ENCODE assay signal across 16 cellular contexts in genomic region chr13:67075239-67075638, GRCh38.
DNase-seq lines count a peak whose midpoint lies in the region; ATAC-seq and TF ChIP-seq lines count a peak whose summit lies in the region.
"Had no signal": no experiment of that assay in that cellular context is flagged by ENCODE, and none has a peak within 500 bp of the region (broad histone marks: within the 10 kb centered on the region; RNA-seq: fewer than 3 reads in every experiment).

No MANE protein-coding gene starts in this region.

- ATAC-seq in HG03159 (IDR thresholded peaks at IDR 0.05; ENCODE audit: unreplicated experiment), result no peak
- ATAC-seq: K562; naive thymus-derived CD8-positive, alpha-beta T cell had no signal

- in situ Hi-C loops in ACHN (cut with HindIII; ENCODE audit: low pct_ligation_motif_present, low pct_unique_long_range_greater_than_20kb, low sequenced_read_pairs), result no loop called here
- in situ Hi-C loops in mammary epithelial cell (cut with MboI; ENCODE audit: low sequenced_read_pairs in 2 of 2), result loop anchor here in 1 of 2 donors (10.0 kb wide), 1 partner anchor 150 kb away; no protein-coding TSS in a partner anchor

- dilution Hi-C loops in mammary epithelial cell (cut with HindIII; ENCODE audit: low sequenced_read_pairs), result no loop called here

- intact Hi-C loops in mammary epithelial cell (cut with micrococcal nuclease), result loop anchor here (1.0 kb wide), 1 partner anchor 149 kb away; no protein-coding TSS in a partner anchor

- no peaks in the 10 kb centered on the region for H3K9me3 ChIP-seq in Karpas-422 (ENCODE audit: low read length)
- no peaks in the 10 kb centered on the region for H3K9me3 ChIP-seq in mammary epithelial cell (replicated peaks; ENCODE audit: insufficient read depth, low read length)
- H3K9me3 ChIP-seq in hepatocyte (ENCODE audit: low read depth), result no peaks in the 10 kb centered on the region

- DNase-seq in ACHN (peak; percentile 26), Karpas-422 (no peak), mammary epithelial cell (peak; percentile 3), hepatocyte (ENCODE audit: low spot score) (no peak), SW480 (ENCODE audit: low spot score) (no peak), DMS53 (lab: John Stamatoyannopoulos, UW) (no peak)
- DNase-seq in activated CD8-positive, alpha-beta memory T cell treated with anti-CD3 and anti-CD28 coated beads for 24 hours, result no peak
- DNase-seq: activated CD4-positive, alpha-beta T cell treated with anti-CD3 and anti-CD28 coated beads, Interleukin-2, amount 10 ng/mL, durations not matched to agents 7 days and 5 days; activated naive CD4-positive, alpha-beta T cell treated with anti-CD3 and anti-CD28 coated beads for 36 hours; naive thymus-derived CD8-positive, alpha-beta T cell; NCI-H2227 treated with DMSO at 0.1 percent for 48 hours; stimulated activated naive CD4-positive, alpha-beta T cell treated with Interleukin-2 at 50 U/mL for 16 hours had no signal

- peak in 1 of 2 donors; percentile 42 for TF ChIP-seq CTCF in mammary epithelial cell (conservative IDR thresholded peaks at IDR 0.05 in 1 of 2, IDR thresholded peaks at IDR 0.05 in 1 of 2; ENCODE audit: extremely low read depth in 1 of 2, insufficient read depth in 1 of 2, low read depth in 1 of 2, low read length in 2 of 2)
- peak; percentile 4 for TF ChIP-seq CTCF in hepatocyte (IDR thresholded peaks at IDR 0.05; ENCODE audit: poor library complexity)

- no peaks in the 10 kb centered on the region for H4K20me1 ChIP-seq in Karpas-422 (ENCODE audit: insufficient read depth, low read depth, low read length)
- no peaks in the 10 kb centered on the region for H4K20me1 ChIP-seq in mammary epithelial cell (ENCODE audit: insufficient read depth, low read length)
- H4K20me1 ChIP-seq in hepatocyte (ENCODE audit: insufficient read depth, poor library complexity, severe bottlenecking), result no peaks in the 10 kb centered on the region

- no peaks in the 10 kb centered on the region for H3K36me3 ChIP-seq in Karpas-422 (ENCODE audit: insufficient read depth, low read length)
- no peaks in the 10 kb centered on the region for H3K36me3 ChIP-seq in mammary epithelial cell (ENCODE audit: insufficient read depth, low read length)
- H3K36me3 ChIP-seq in hepatocyte (replicated peaks; ENCODE audit: insufficient read depth, low read depth), result no peaks in the 10 kb centered on the region

- BruUV-seq in mammary epithelial cell (replicated peaks; lab: Mats Ljungman, UMichigan), result no TSS peak

- H3K4me2 ChIP-seq in Karpas-422 (ENCODE audit: low read depth, low read length, poor library complexity, severe bottlenecking), result peak overlapping the region; percentile 19
- H3K4me2 ChIP-seq in mammary epithelial cell (ENCODE audit: insufficient read depth, low read depth, low read length), result no peak overlapping the region
- no peak overlapping the region for H3K4me2 ChIP-seq in hepatocyte

- H3K4me3 ChIP-seq in Karpas-422 (ENCODE audit: low read length) (no peak overlapping the region), mammary epithelial cell (replicated peaks in 1 of 3; ENCODE audit: insufficient read depth in 1 of 3, low read depth in 2 of 3, low read length in 3 of 3) (no peak overlapping the region), hepatocyte (no peak overlapping the region)
- H3K4me3 ChIP-seq: K562, SK-N-MC had no signal

- H3K27ac ChIP-seq in Karpas-422 (ENCODE audit: low read length), result no peak overlapping the region
- H3K27ac ChIP-seq in mammary epithelial cell (ENCODE audit: insufficient read depth, low read depth, low read length), result no peak overlapping the region
- H3K27ac ChIP-seq in hepatocyte, result no peak overlapping the region
- H3K27ac ChIP-seq: C4-2B, SK-N-MC had no signal

- H3K9ac ChIP-seq in Karpas-422 (ENCODE audit: low read length), result no peak overlapping the region
- H3K9ac ChIP-seq in mammary epithelial cell (ENCODE audit: insufficient read depth, low read length), result no peak overlapping the region

- H3K79me2 ChIP-seq in Karpas-422 (ENCODE audit: low read length) (no peaks in the 10 kb centered on the region), mammary epithelial cell (ENCODE audit: insufficient read depth, low read length) (no peaks in the 10 kb centered on the region), hepatocyte (no peaks in the 10 kb centered on the region)

- CTCF ChIA-PET in mammary epithelial cell (lab: Charles Lee; ENCODE audit: low non-redundant PET), result no interaction called here

- no peaks in the 10 kb centered on the region for H3K4me1 ChIP-seq in Karpas-422 (ENCODE audit: low read length)
- no peaks in the 10 kb centered on the region for H3K4me1 ChIP-seq in mammary epithelial cell (ENCODE audit: insufficient read depth, low read length)
- H3K4me1 ChIP-seq in hepatocyte (ENCODE audit: insufficient read depth), result peaks cover 4% of the 10 kb centered on the region

- H3K9me2 ChIP-seq in Karpas-422 (replicated peaks; ENCODE audit: insufficient read depth, low read length) (no peaks in the 10 kb centered on the region), hepatocyte (replicated peaks; ENCODE audit: insufficient read depth) (no peaks in the 10 kb centered on the region)

- H3K27me3 ChIP-seq in Karpas-422 (ENCODE audit: low read length), result no peaks in the 10 kb centered on the region
- no peaks in the 10 kb centered on the region for H3K27me3 ChIP-seq in mammary epithelial cell (ENCODE audit: insufficient read depth, low read length)
- no peaks in the 10 kb centered on the region for H3K27me3 ChIP-seq in hepatocyte

- 0% methylated on average over 1 of the region's 1 CpG for WGBS in mammary epithelial cell (ENCODE audit: low coverage, missing lambda C conversion rate)
- WGBS in hepatocyte (ENCODE audit: low lambda C conversion rate, missing lambda C conversion rate), result 69% methylated on average over 1 of the region's 1 CpG

- H2AFZ ChIP-seq in Karpas-422 (ENCODE audit: low read length) (0 out of 2 replicates have a peak overlapping the region, but pooled peaks have one; percentile 11), mammary epithelial cell (ENCODE audit: low read depth, low read length) (no peak overlapping the region), hepatocyte (no peak overlapping the region)

Comparison
In these comparisons a context has a peak if more than half of its experiments do, and no peak if none do; other contexts are left out.
1. DNase-seq: peak in ACHN (single experiment) and mammary epithelial cell (single experiment); none in Karpas-422 (single experiment), hepatocyte (single experiment), activated CD8-positive, alpha-beta memory T cell treated with anti-CD3 and anti-CD28 coated beads for 24 hours (single experiment), SW480 (single experiment) and DMS53 (single experiment).